In the genomic region with DNA sequence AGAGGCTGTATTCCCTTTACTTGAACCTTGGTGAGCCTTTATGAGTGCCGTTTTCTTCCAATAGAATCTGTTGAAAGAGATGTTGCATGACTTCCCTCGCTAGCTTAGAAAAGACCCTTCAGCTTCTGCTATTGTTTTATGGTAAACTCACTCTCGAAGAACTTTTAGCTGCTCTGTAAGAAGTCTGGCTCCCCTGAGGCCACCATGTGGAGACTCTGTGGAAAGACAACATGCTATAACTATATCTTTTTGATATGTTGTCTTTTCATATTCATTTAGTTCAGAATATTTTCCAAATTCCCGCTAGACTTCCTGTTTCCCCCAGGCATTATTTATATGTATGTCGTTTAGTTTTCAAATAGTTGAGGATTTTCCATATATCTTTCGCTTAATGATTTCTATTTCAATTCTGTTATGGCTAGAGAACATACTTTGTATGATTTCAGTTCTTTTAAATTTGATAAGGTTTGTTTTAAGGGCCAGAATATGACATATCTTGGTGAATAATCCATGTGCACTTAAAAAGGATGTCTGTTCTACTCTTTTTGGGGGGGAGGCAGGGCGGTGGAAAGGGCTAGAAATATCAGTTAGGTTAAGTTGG, we compare ENCODE assay signal across 8 cellular contexts.
A peak's percentile ranks its signal among the peaks of the same experiment; 100 is the strongest.
DNase-seq lines count a peak whose midpoint lies in the region; ATAC-seq and TF ChIP-seq lines count a peak whose summit lies in the region.

No MANE protein-coding gene starts in this region.

- peak overlapping the region; percentile 19 for H3K4me2 ChIP-seq in hepatocyte

- peak; percentile 53 for DNase-seq in ACHN
- DNase-seq in GF-D8 (lab: John Stamatoyannopoulos, UW) = peak; percentile 30
- peak; percentile 14 for DNase-seq in NCI-H446 treated with DMSO at 0.1 percent for 48 hours (lab: John Stamatoyannopoulos, UW)
- peak; percentile 72 for DNase-seq in adipocyte (ENCODE audit: low read depth)
- DNase-seq in hepatocyte (ENCODE audit: low spot score) = peak; percentile 60
- peak; percentile 72 for DNase-seq in superior temporal gyrus (ENCODE audit: extremely low spot score)
- no peak for DNase-seq in epidermal melanocyte (ENCODE audit: insufficient read length, low spot score)

- H3K4me1 ChIP-seq in adipocyte (ENCODE audit: control insufficient read depth, insufficient read depth, low read length) (peaks cover 9% of the 10 kb centered on the region), hepatocyte (ENCODE audit: insufficient read depth) (no peaks in the 10 kb centered on the region)

- ATAC-seq in GM19452 (IDR thresholded peaks at IDR 0.05; ENCODE audit: unreplicated experiment) = no peak

- H3K9ac ChIP-seq in adipocyte (ENCODE audit: low read length) = no peak overlapping the region

- in situ Hi-C loops in ACHN (cut with HindIII; ENCODE audit: low pct_ligation_motif_present, low pct_unique_long_range_greater_than_20kb, low sequenced_read_pairs) = no loop called here

- TF ChIP-seq CTCF in hepatocyte (IDR thresholded peaks at IDR 0.05; ENCODE audit: poor library complexity) = peak; percentile 63

- H2AFZ ChIP-seq in hepatocyte = peak overlapping the region; percentile 61

- H3K79me2 ChIP-seq in hepatocyte = peaks cover 56% of the 10 kb centered on the region

- H3K36me3 ChIP-seq in adipocyte (ENCODE audit: control insufficient read depth, insufficient read depth, low read length, severe bottlenecking) = no peaks in the 10 kb centered on the region
- no peaks in the 10 kb centered on the region for H3K36me3 ChIP-seq in hepatocyte (replicated peaks; ENCODE audit: insufficient read depth, low read depth)

- no peak overlapping the region for H3K27ac ChIP-seq in hepatocyte

- no peaks in the 10 kb centered on the region for H4K20me1 ChIP-seq in hepatocyte (ENCODE audit: insufficient read depth, poor library complexity, severe bottlenecking)

- H3K27me3 ChIP-seq in adipocyte (replicated peaks; ENCODE audit: control insufficient read depth, insufficient read depth, low read length) (no peaks in the 10 kb centered on the region), hepatocyte (no peaks in the 10 kb centered on the region)

- no peaks in the 10 kb centered on the region for H3K9me2 ChIP-seq in hepatocyte (replicated peaks; ENCODE audit: insufficient read depth)

- WGBS in hepatocyte (ENCODE audit: low lambda C conversion rate, missing lambda C conversion rate) = 54% methylated on average over 7 of the region's 7 CpGs

- no peak overlapping the region for H3K4me3 ChIP-seq in adipocyte (ENCODE audit: low read length)
- no peak overlapping the region for H3K4me3 ChIP-seq in hepatocyte

- H3K9me3 ChIP-seq in adipocyte (ENCODE audit: control insufficient read depth, low read length) (no peaks in the 10 kb centered on the region), hepatocyte (ENCODE audit: low read depth) (no peaks in the 10 kb centered on the region)
